23 cellular contexts compared by ENCODE assay signal in the genomic region with DNA sequence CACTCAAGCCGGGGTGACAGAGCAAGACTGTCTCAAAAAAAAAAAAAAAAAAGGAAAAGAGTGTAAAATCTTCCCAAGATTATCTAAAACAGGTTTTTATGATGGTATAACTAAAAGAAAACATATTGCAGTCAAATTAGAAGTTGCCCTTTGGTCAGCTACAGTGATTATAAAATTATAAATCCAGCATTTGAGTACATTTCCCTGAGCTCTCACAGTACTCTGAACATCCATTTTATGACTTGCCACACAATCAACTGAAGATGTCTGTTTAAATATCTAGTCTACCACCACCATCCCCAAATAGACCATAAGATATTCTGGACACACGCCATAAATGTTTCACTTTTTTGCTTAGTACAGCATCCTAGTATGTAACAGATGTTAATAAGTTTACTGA.
DNase-seq lines count a peak whose midpoint lies in the region; ATAC-seq and TF ChIP-seq lines count a peak whose summit lies in the region.
"Had no signal": no experiment of that assay in that cellular context is flagged by ENCODE, and none has a peak within 500 bp of the region (broad histone marks: within the 10 kb centered on the region; RNA-seq: fewer than 3 reads in every experiment).

No MANE protein-coding gene starts in this region.

- peak; percentile 3 for DNase-seq in NCI-H1694 (lab: John Stamatoyannopoulos, UW)
- DNase-seq in NCI-H1694 treated with DMSO at 0.1 percent for 48 hours (lab: John Stamatoyannopoulos, UW) = no peak
- peak; percentile 19 for DNase-seq in RPMI8226
- no peak for DNase-seq in mucosa of descending colon
- DNase-seq in NCI-H82 treated with DMSO at 0.1 percent for 48 hours (lab: John Stamatoyannopoulos, UW; ENCODE audit: unreplicated experiment) = no peak
- DNase-seq in WTC11 (ENCODE audit: low spot score) = no peak
- DNase-seq: 8988T; ACHN; BE2C; C1 segment of cervical spinal cord; CD4-positive, alpha-beta memory T cell; CD4-positive, CD25-positive, alpha-beta regulatory T cell; CD8-positive, alpha-beta memory T cell; COR-L47; DMS153; DMS53; DMS79; DND-41; EL; GDM1 had no signal

- TF ChIP-seq CTCF in mucosa of descending colon (IDR thresholded peaks at IDR 0.05) (no peak), WTC11 (IDR thresholded peaks at IDR 0.05) (no peak)

- CTCF ChIA-PET in WTC11 (lab: Charles Lee) = interaction anchor here (0.7 kb wide), 1 partner anchor 124 kb away, joined by 4 read pairs; no protein-coding TSS in a partner anchor

- H3K36me3 Mint-ChIP-seq in WTC11 = peaks cover 11% of the 10 kb centered on the region; the same call in 1 of the 2 replicates
- H3K36me3 Mint-ChIP-seq: CD14-positive monocyte; CD4-positive, CD25-positive, alpha-beta regulatory T cell had no signal

- peaks cover 7% of the 10 kb centered on the region for H3K27me3 Mint-ChIP-seq in WTC11 (ENCODE audit: low read depth)

- H3K9me3 Mint-ChIP-seq in WTC11 = peaks cover 47% of the 10 kb centered on the region

- no peak overlapping the region for H3K27ac Mint-ChIP-seq in WTC11
- H3K27ac Mint-ChIP-seq: CD14-positive monocyte; CD4-positive, alpha-beta memory T cell; CD4-positive, CD25-positive, alpha-beta regulatory T cell; CD8-positive, alpha-beta memory T cell had no signal

- no peak overlapping the region for H3K4me3 ChIP-seq in mucosa of descending colon
- H3K4me3 ChIP-seq: BLaER1, GM12878 had no signal

- no peaks in the 10 kb centered on the region for H3K36me3 ChIP-seq in mucosa of descending colon (ENCODE audit: low read depth)
- H3K36me3 ChIP-seq: BE2C, BLaER1 had no signal

- H3K4me3 Mint-ChIP-seq in WTC11 = no peak overlapping the region
- H3K4me3 Mint-ChIP-seq: CD14-positive monocyte; CD4-positive, alpha-beta memory T cell; CD4-positive, CD25-positive, alpha-beta regulatory T cell; CD8-positive, alpha-beta memory T cell had no signal

- intact Hi-C loops in mucosa of descending colon (cut with DNase I, micrococcal nuclease) = no loop called here

- H3K9me3 ChIP-seq in mucosa of descending colon = peaks cover 9% of the 10 kb centered on the region
- H3K9me3 ChIP-seq: BE2C had no signal

- no peaks in the 10 kb centered on the region for H3K4me1 Mint-ChIP-seq in WTC11
- H3K4me1 Mint-ChIP-seq: CD14-positive monocyte; CD4-positive, alpha-beta memory T cell; CD4-positive, CD25-positive, alpha-beta regulatory T cell; CD8-positive, alpha-beta memory T cell had no signal

- POLR2A ChIA-PET in WTC11 (lab: Charles Lee) = no interaction called here

- ATAC-seq in mucosa of descending colon = peak; percentile 46
- no peak for ATAC-seq in WTC11
- ATAC-seq: GM12878 had no signal

- peaks cover 3% of the 10 kb centered on the region for H3K4me1 ChIP-seq in mucosa of descending colon (ENCODE audit: low read depth)
- H3K4me1 ChIP-seq: BE2C, BLaER1 had no signal

TF ChIP-seq in WTC11, 78 proteins besides CTCF, POLR2A, EP300 and RAD21:
- TF ChIP-seq ZNF317 (CRISPR knock-in tag; IDR thresholded peaks at IDR 0.05; ENCODE audit: borderline replicate concordance, low read depth) = no peak

Comparison
In these comparisons a context has a peak if more than half of its experiments do, and no peak if none do; other contexts are left out.
1. DNase-seq: peak in NCI-H1694 (single experiment) and RPMI8226 (single experiment); none in NCI-H1694 treated with DMSO at 0.1 percent for 48 hours (single experiment), mucosa of descending colon (0 of 3), NCI-H82 treated with DMSO at 0.1 percent for 48 hours (single experiment) and WTC11 (single experiment).